In genomic region chr5:99019812-99020697, GRCh38 we compare ENCODE assay signal across 10 cellular contexts.
DNase-seq lines count a peak whose midpoint lies in the region; ATAC-seq, FAIRE-seq and TF ChIP-seq lines count a peak whose summit lies in the region.
"Had no signal": no experiment of that assay in that cellular context is flagged by ENCODE, and none has a peak within 500 bp of the region (broad histone marks: within the 10 kb centered on the region; RNA-seq: fewer than 3 reads in every experiment).

No MANE protein-coding gene starts in this region.

- no peaks in the 10 kb centered on the region for H3K36me3 ChIP-seq in ascending aorta

- ATAC-seq in HG02981 (IDR thresholded peaks at IDR 0.05; ENCODE audit: unreplicated experiment) (peak; percentile 62), GM19324 (IDR thresholded peaks at IDR 0.05; ENCODE audit: low FRiP score, unreplicated experiment) (no peak)

- no peak overlapping the region for H3K4me3 Mint-ChIP-seq in activated CD4-positive, alpha-beta T cell treated with anti-CD3 and anti-CD28 coated beads, Interleukin-2, amount 10 ng/mL, durations not matched to agents 24 days and 14 days

- CTCF ChIA-PET in RWPE1 (lab: Yijun Ruan, JAX) = interaction anchor here (0.6 kb wide), 1 partner anchor 31 kb away, joined by 3 read pairs; no protein-coding TSS in a partner anchor

- no peaks in the 10 kb centered on the region for H3K27me3 ChIP-seq in ascending aorta

- intact Hi-C loops in activated CD4-positive, alpha-beta T cell treated with anti-CD3 and anti-CD28 coated beads, Interleukin-2, amount 10 ng/mL, durations not matched to agents 24 days and 14 days (cut with micrococcal nuclease) = loop anchor here (10.0 kb wide), 1 partner anchor 1925 kb away; no protein-coding TSS in a partner anchor
- intact Hi-C loops in ascending aorta (cut with DNase I) = no loop called here

- FAIRE-seq in islet of Langerhans (lab: Jason Lieb, UNC) = peak; percentile 79

- H3K9me3 ChIP-seq in ascending aorta = no peaks in the 10 kb centered on the region

- H3K27ac Mint-ChIP-seq in activated CD4-positive, alpha-beta T cell treated with anti-CD3 and anti-CD28 coated beads, Interleukin-2, amount 10 ng/mL, durations not matched to agents 24 days and 14 days = no peak overlapping the region

- no peak for TF ChIP-seq CTCF in RWPE1 (conservative IDR thresholded peaks at IDR 0.05; ENCODE audit: low read depth)
- TF ChIP-seq CTCF in ascending aorta (IDR thresholded peaks at IDR 0.05) = no peak

- peaks cover 7% of the 10 kb centered on the region for H3K9me3 Mint-ChIP-seq in activated CD4-positive, alpha-beta T cell treated with anti-CD3 and anti-CD28 coated beads, Interleukin-2, amount 10 ng/mL, durations not matched to agents 24 days and 14 days

- peaks cover 6% of the 10 kb centered on the region for H3K4me1 Mint-ChIP-seq in activated CD4-positive, alpha-beta T cell treated with anti-CD3 and anti-CD28 coated beads, Interleukin-2, amount 10 ng/mL, durations not matched to agents 24 days and 14 days

- no peaks in the 10 kb centered on the region for H3K4me1 ChIP-seq in ascending aorta

- no peaks in the 10 kb centered on the region for H3K27me3 Mint-ChIP-seq in activated CD4-positive, alpha-beta T cell treated with anti-CD3 and anti-CD28 coated beads, Interleukin-2, amount 10 ng/mL, durations not matched to agents 24 days and 14 days

- POLR2A ChIA-PET in RWPE1 (lab: Yijun Ruan, JAX; ENCODE audit: low non-redundant PET) = interaction anchor here (0.6 kb wide), 1 partner anchor 90 kb away, joined by 3 read pairs; no protein-coding TSS in a partner anchor

- peak; percentile 95 for DNase-seq in GM04503 (ENCODE audit: low read depth)
- DNase-seq in RWPE1 (ENCODE audit: low spot score) = peak; percentile 88
- DNase-seq in activated CD4-positive, alpha-beta T cell treated with anti-CD3 and anti-CD28 coated beads, Interleukin-2, amount 10 ng/mL, durations not matched to agents 24 days and 14 days = no peak
- no peak for DNase-seq in GF-D8 (lab: John Stamatoyannopoulos, UW)
- DNase-seq in ascending aorta (ENCODE audit: low spot score in 2 of 2) = no peak

- H3K27ac ChIP-seq in RWPE1 = peak overlapping the region; percentile 46; the same call in 1 of the 2 replicates
- H3K27ac ChIP-seq in ascending aorta = no peak overlapping the region
- H3K27ac ChIP-seq: KMS-11 had no signal

- no peak overlapping the region for H3K4me3 ChIP-seq in ascending aorta
- H3K4me3 ChIP-seq: lung had no signal

- H3K36me3 Mint-ChIP-seq in activated CD4-positive, alpha-beta T cell treated with anti-CD3 and anti-CD28 coated beads, Interleukin-2, amount 10 ng/mL, durations not matched to agents 24 days and 14 days (ENCODE audit: low read depth) = peaks cover 2% of the 10 kb centered on the region

Comparison
In these comparisons a context has a peak if more than half of its experiments do, and no peak if none do; other contexts are left out.
1. DNase-seq: peak in GM04503 (single experiment) and RWPE1 (single experiment); none in activated CD4-positive, alpha-beta T cell treated with anti-CD3 and anti-CD28 coated beads, Interleukin-2, amount 10 ng/mL, durations not matched to agents 24 days and 14 days (single experiment), GF-D8 (single experiment) and ascending aorta (0 of 2).